Comparison of ENCODE assay signal across 8 cellular contexts in the genomic region with DNA sequence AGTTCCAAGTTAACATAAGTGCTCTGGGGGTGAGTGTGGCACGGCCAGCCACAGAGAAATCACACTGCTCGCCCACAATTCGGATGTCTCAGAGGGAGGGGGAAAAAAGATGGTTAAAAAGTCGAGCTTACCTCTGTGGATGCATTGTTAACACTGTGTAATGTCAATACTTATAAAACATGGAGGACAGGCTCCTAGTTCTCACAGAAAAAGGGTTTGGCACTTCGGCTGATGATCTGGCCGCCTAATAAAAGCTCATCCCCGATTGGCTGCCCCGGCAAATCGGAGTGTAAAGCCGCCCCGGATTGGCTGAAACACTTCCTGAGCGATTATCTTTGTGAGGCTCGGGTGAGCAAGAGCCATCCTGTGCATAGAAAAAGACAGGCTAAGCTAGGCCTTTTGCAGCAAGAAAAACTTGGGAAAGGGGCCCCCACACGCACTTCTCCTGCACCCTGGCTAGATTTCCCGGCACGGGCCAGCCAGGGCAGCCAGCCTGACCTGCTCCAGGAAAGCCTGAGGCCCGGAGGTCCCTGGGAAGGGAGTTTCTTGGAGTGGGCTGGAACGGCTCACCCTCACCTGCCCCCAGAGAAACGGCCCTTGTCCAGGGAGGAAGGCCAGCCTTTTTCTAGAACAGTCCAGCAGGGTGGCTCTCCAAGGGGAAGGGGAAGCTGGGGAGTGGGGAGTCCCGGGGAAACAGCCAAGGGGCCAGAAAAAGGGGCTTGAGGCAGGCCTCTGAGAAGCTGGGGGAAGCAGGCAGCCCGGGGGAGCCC. TPM values are rescaled to one million over a fixed set of nuclear protein-coding genes. Genes with fewer than 3 reads are reported as not detected.
DNase-seq lines count a peak whose midpoint lies in the region; ATAC-seq and TF ChIP-seq lines count a peak whose summit lies in the region.

A gene (minus strand): TSS at position 174 of the 770 bp plus-strand sequence. CDS start 29 bp downstream, at position 145.

- ATAC-seq in GM21529 (IDR thresholded peaks at IDR 0.05; ENCODE audit: unreplicated experiment): peak; percentile 47
- ATAC-seq in activated T-cell treated with anti-CD3 and anti-CD28 coated beads, Interleukin-2, amount 50 U/mL, for 4 hours: peak; percentile 84 to 85

- peak within 1 kb of the TSS; percentile 94 for H3K27ac ChIP-seq in muscle layer of colon (ENCODE audit: low read depth, low read length)

- peaks cover 97% of the 10 kb centered on the region for H3K4me1 ChIP-seq in muscle layer of colon (ENCODE audit: insufficient read depth, low read length)

- no peaks in the 10 kb centered on the region for H3K9me3 Mint-ChIP-seq in activated T-cell treated with anti-CD3 and anti-CD28 coated beads, Interleukin-2, amount 50 U/mL, for 4 hours

- no peaks in the 10 kb centered on the region for H3K27me3 Mint-ChIP-seq in activated T-cell treated with anti-CD3 and anti-CD28 coated beads, Interleukin-2, amount 50 U/mL, for 4 hours (ENCODE audit: low read depth)

- no peaks in the 10 kb centered on the region for H3K36me3 ChIP-seq in muscle layer of colon (ENCODE audit: insufficient read depth, low read length)

- TF ChIP-seq POLR2A in erythroblast (IDR thresholded peaks at IDR 0.05; ENCODE audit: low read length): peak; percentile 84

- DNase-seq in COLO829 (ENCODE audit: low spot score) (peak; percentile 91), Kasumi-1 (lab: John Stamatoyannopoulos, UW) (peak; percentile 90), RKO (ENCODE audit: low spot score) (peak; percentile 95), erythroblast (lab: John Stamatoyannopoulos, UW) (peak; percentile 97)
- DNase-seq in activated T-cell treated with anti-CD3 and anti-CD28 coated beads, Interleukin-2, amount 50 U/mL, for 4 hours: peak; percentile 94
- DNase-seq in stimulated activated CD8-positive, alpha-beta memory T cell treated with anti-CD3 and anti-CD28 coated beads, Interleukin-7, amount 100 ng/mL, for 1 hour (ENCODE audit: low read depth in 2 of 2): peak; percentile 95

- H3K4me3 ChIP-seq in muscle layer of colon (ENCODE audit: low read depth in 1 of 2, low read length in 2 of 2): peak within 1 kb of the TSS in 1 of 2 donors; percentile 32

- H3K36me3 Mint-ChIP-seq in activated T-cell treated with anti-CD3 and anti-CD28 coated beads, Interleukin-2, amount 50 U/mL, for 4 hours (ENCODE audit: insufficient read depth): peaks cover 3% of the 10 kb centered on the region

- H3K9me3 ChIP-seq in muscle layer of colon (ENCODE audit: low read length): no peaks in the 10 kb centered on the region

- no peaks in the 10 kb centered on the region for H3K27me3 ChIP-seq in muscle layer of colon (ENCODE audit: control insufficient read depth in 1 of 2, insufficient read depth in 2 of 2, low read length in 2 of 2)

- H3K4me1 Mint-ChIP-seq in activated T-cell treated with anti-CD3 and anti-CD28 coated beads, Interleukin-2, amount 50 U/mL, for 4 hours (ENCODE audit: low read depth): peaks cover 52% of the 10 kb centered on the region

- H3K4me3 Mint-ChIP-seq in activated T-cell treated with anti-CD3 and anti-CD28 coated beads, Interleukin-2, amount 50 U/mL, for 4 hours: peak within 1 kb of the TSS; percentile 87

- peak within 1 kb of the TSS; percentile 52 for H3K9ac ChIP-seq in muscle layer of colon (ENCODE audit: low read length)

RNA-seq across cellular contexts. Expression of the gene that starts here (rescaled TPM):
- 10 to 100 TPM; 15.6 to 18.7 (median 17.5) TPM for total RNA-seq in activated T-cell treated with anti-CD3 and anti-CD28 coated beads, Interleukin-2, amount 50 U/mL, for 4 hours
